23 cellular contexts compared by ENCODE assay signal in the genomic region with DNA sequence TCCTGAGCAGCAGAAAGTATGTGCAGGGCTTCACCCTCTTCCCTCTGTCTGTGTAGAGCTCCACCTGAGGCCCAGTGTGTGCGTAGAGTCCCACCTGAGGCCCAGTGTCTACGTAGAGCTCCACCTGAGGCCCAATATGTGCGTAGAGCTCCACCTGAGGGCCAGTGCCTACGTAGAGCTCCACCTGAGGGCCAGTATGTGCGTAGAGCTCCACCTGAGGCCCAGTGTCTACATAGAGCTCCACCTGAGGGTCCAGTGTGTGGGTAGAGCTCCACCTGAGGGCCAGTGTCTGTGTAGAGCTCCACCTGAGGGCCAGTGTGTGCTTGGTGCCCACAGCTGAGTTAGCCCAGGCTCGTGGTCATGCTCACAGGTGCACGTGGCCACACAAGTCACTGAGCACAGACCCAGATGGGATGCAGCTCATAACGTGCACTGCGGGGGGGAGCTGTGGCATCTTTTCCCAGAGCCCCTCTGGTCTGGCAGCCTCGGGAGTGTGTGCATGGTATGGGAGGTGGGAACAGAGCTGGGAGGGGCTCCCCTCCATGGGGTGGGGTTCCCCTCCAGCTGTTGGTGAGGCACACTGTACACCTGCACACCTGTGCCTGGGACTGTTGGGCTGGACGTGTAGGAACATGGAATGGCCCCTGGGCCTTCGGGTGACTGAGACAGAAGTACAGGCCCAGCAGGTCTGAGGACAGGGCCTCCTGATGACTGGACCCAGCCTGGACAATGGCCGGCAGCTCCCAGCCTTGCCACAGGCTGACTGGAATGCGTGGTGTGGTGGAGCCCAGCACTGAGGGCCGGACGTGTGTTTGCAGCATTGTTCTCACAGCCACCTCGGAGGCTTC. TPM values are rescaled to one million over a fixed set of nuclear protein-coding genes. Genes with fewer than 3 reads are reported as not detected.
DNase-seq lines count a peak whose midpoint lies in the region; ATAC-seq and TF ChIP-seq lines count a peak whose summit lies in the region.
"Had no signal": no experiment of that assay in that cellular context is flagged by ENCODE, and none has a peak within 500 bp of the region (broad histone marks: within the 10 kb centered on the region; RNA-seq: fewer than 3 reads in every experiment).

No MANE protein-coding gene starts in this region.

- no peak for TF ChIP-seq CTCF in heart right ventricle (IDR thresholded peaks at IDR 0.05)
- no peak for TF ChIP-seq CTCF in dorsolateral prefrontal cortex (IDR thresholded peaks at IDR 0.05 in 54 of 56, conservative IDR thresholded peaks at IDR 0.05 in 2 of 56; ENCODE audit: low read depth in 1 of 56, partially characterized antibody in 56 of 56)
- no peak for TF ChIP-seq CTCF in uterus (IDR thresholded peaks at IDR 0.05)
- TF ChIP-seq CTCF in MCF 10A (IDR thresholded peaks at IDR 0.05; ENCODE audit: unreplicated experiment), result no peak

- no peak overlapping the region for H2AK5ac ChIP-seq in mesendoderm (ENCODE audit: low read length)

- H3K4me1 Mint-ChIP-seq in MCF 10A (ENCODE audit: insufficient read depth, unreplicated experiment), result peaks cover 14% of the 10 kb centered on the region

- intact Hi-C loops in heart right ventricle (cut with DNase I), result loop anchor here in 1 of 10 donors (5.0 kb wide), 1 partner anchor 132 kb away; no protein-coding TSS in a partner anchor
- intact Hi-C loops in left ventricle myocardium superior (cut with micrococcal nuclease), result no loop called here
- intact Hi-C loops in dorsolateral prefrontal cortex (cut with DNase I), result no loop called here
- intact Hi-C loops in uterus (cut with DNase I; ENCODE audit: low total_unique reads), result no loop called here
- intact Hi-C loops in MCF 10A (cut with micrococcal nuclease), result no loop called here

- H3K4me1 ChIP-seq in heart right ventricle, result peaks cover 28 to 97% (median 71%) of the 10 kb centered on the region in 9 donors
- H3K4me1 ChIP-seq in mesendoderm (ENCODE audit: control insufficient read depth, low read depth, low read length), result peaks cover 2% of the 10 kb centered on the region
- peaks cover 0 to 9% of the 10 kb centered on the region in 2 donors for H3K4me1 ChIP-seq in uterus
- H3K4me1 ChIP-seq: breast epithelium had no signal

- H3K27me3 Mint-ChIP-seq in MCF 10A (ENCODE audit: insufficient read depth, unreplicated experiment), result no peaks in the 10 kb centered on the region
- H3K27me3 Mint-ChIP-seq: activated CD4-positive, alpha-beta T cell treated with anti-CD3 and anti-CD28 coated beads for 36 hours; CD8-positive, alpha-beta memory T cell; stimulated activated naive B cell treated with anti-CD40 and anti-IgM and Interleukin-4, amounts not matched to agents 10 μg/mL and 1 μg/mL and 100 μg/mL, for 72 hours had no signal

- H3K27ac ChIP-seq in heart right ventricle, result peak overlapping the region in 8 of 10 donors; percentile 54 to 87 (median 82)
- H3K27ac ChIP-seq in dorsolateral prefrontal cortex, result peak overlapping the region in 56 of 59 donors; percentile 50 to 94 (median 86)
- no peak overlapping the region for H3K27ac ChIP-seq in mesendoderm (ENCODE audit: low read depth, low read length)
- no peak overlapping the region for H3K27ac ChIP-seq in uterus
- H3K27ac ChIP-seq: breast epithelium, coronary artery, gastroesophageal sphincter, KMS-11, thoracic aorta had no signal

- no peak for ATAC-seq in heart right ventricle
- no peak for ATAC-seq in left ventricle myocardium superior
- no peak for ATAC-seq in HG03175 (IDR thresholded peaks at IDR 0.05; ENCODE audit: unreplicated experiment)
- ATAC-seq: activated CD4-positive, alpha-beta T cell treated with anti-CD3 and anti-CD28 coated beads for 36 hours; gastroesophageal sphincter; stimulated activated naive B cell treated with anti-CD40 and anti-IgM and Interleukin-4, amounts not matched to agents 10 μg/mL and 1 μg/mL and 100 μg/mL, for 72 hours had no signal

- 91 to 92% methylated on average over 17 of the region's 17 CpGs for WGBS in heart right ventricle, 2 donors
- WGBS in mesendoderm (ENCODE audit: extremely low coverage, insufficient coverage, low lambda C conversion rate), result no CpG with 5 or more reads among the region's 17 CpGs

- no peak overlapping the region for H3K4me3 ChIP-seq in heart right ventricle
- no peak overlapping the region for H3K4me3 ChIP-seq in dorsolateral prefrontal cortex
- no peak overlapping the region for H3K4me3 ChIP-seq in mesendoderm (ENCODE audit: low read length)
- no peak overlapping the region for H3K4me3 ChIP-seq in uterus
- H3K4me3 ChIP-seq: adrenal gland, breast epithelium, coronary artery, gastroesophageal sphincter, smooth muscle cell, thoracic aorta had no signal

- DNase-seq in heart right ventricle (no peak), left ventricle myocardium superior (no peak), dorsolateral prefrontal cortex (no peak), mesendoderm (peak; percentile 22), islet precursor cell (no peak), uterus (no peak), MCF 10A (ENCODE audit: unreplicated experiment) (no peak)
- DNase-seq: 8988T; activated CD4-positive, alpha-beta T cell treated with anti-CD3 and anti-CD28 coated beads for 36 hours; activated naive CD4-positive, alpha-beta T cell treated with Interleukin-2 at 50 U/mL for 16 hours; activated T-cell treated with anti-CD3 and anti-CD28 coated beads, Interleukin-2, amount 50 U/mL, for 48 hours; CD8-positive, alpha-beta memory T cell; NCI-H524; nucleus accumbens; stimulated activated naive B cell treated with anti-CD40 and anti-IgM and Interleukin-4, amounts not matched to agents 10 μg/mL and 1 μg/mL and 100 μg/mL, for 72 hours had no signal

- no peaks in the 10 kb centered on the region for H3K36me3 ChIP-seq in heart right ventricle
- H3K36me3 ChIP-seq in mesendoderm (ENCODE audit: control insufficient read depth, insufficient read depth, low read length), result no peaks in the 10 kb centered on the region
- no peaks in the 10 kb centered on the region for H3K36me3 ChIP-seq in uterus
- H3K36me3 ChIP-seq: adrenal gland, breast epithelium, gastroesophageal sphincter, thoracic aorta had no signal

- no TSS peak for BruUV-seq in MCF 10A (replicated peaks; lab: Mats Ljungman, UMichigan)

- no peak overlapping the region for H2BK15ac ChIP-seq in mesendoderm (replicated peaks; ENCODE audit: low read depth)

- no peak overlapping the region for H4K8ac ChIP-seq in mesendoderm (ENCODE audit: low read depth, low read length)

- H3K36me3 Mint-ChIP-seq in MCF 10A (ENCODE audit: insufficient read depth, unreplicated experiment), result no peaks in the 10 kb centered on the region

- CTCF ChIA-PET in MCF 10A (lab: Yijun Ruan, JAX), result interaction anchor here (0.6 to 1.3 kb wide), 4 partner anchors 14 to 349 kb away, joined by 3 to 6 read pairs (median 3); no protein-coding TSS in a partner anchor

- H3K4ac ChIP-seq in mesendoderm (ENCODE audit: low read depth, low read length), result no peak overlapping the region

- no peak overlapping the region for H3K9ac ChIP-seq in mesendoderm (ENCODE audit: low read length)
- H3K9ac ChIP-seq: KMS-11 had no signal

- no peak overlapping the region for H3K4me3 Mint-ChIP-seq in MCF 10A (ENCODE audit: unreplicated experiment)
- H3K4me3 Mint-ChIP-seq: activated CD4-positive, alpha-beta T cell treated with anti-CD3 and anti-CD28 coated beads for 36 hours; CD8-positive, alpha-beta memory T cell; stimulated activated naive B cell treated with anti-CD40 and anti-IgM and Interleukin-4, amounts not matched to agents 10 μg/mL and 1 μg/mL and 100 μg/mL, for 72 hours had no signal

- no peak overlapping the region for H3K27ac Mint-ChIP-seq in MCF 10A (ENCODE audit: low read depth, unreplicated experiment)
- H3K27ac Mint-ChIP-seq: activated CD4-positive, alpha-beta T cell treated with anti-CD3 and anti-CD28 coated beads for 36 hours; CD8-positive, alpha-beta memory T cell; stimulated activated naive B cell treated with anti-CD40 and anti-IgM and Interleukin-4, amounts not matched to agents 10 μg/mL and 1 μg/mL and 100 μg/mL, for 72 hours had no signal

- H3K79me2 ChIP-seq in mesendoderm (ENCODE audit: control insufficient read depth, insufficient read depth, low read length), result no peaks in the 10 kb centered on the region

- H3K23ac ChIP-seq in mesendoderm (ENCODE audit: low read length), result no peak overlapping the region

- H2BK120ac ChIP-seq in mesendoderm (ENCODE audit: low read depth, low read length), result no peak overlapping the region

- H3K18ac ChIP-seq in mesendoderm (ENCODE audit: low read length), result no peak overlapping the region

- no peaks in the 10 kb centered on the region for H3K9me3 Mint-ChIP-seq in MCF 10A (ENCODE audit: unreplicated experiment)
- H3K9me3 Mint-ChIP-seq: CD8-positive, alpha-beta memory T cell; stimulated activated naive B cell treated with anti-CD40 and anti-IgM and Interleukin-4, amounts not matched to agents 10 μg/mL and 1 μg/mL and 100 μg/mL, for 72 hours had no signal

- H3K56ac ChIP-seq in mesendoderm (ENCODE audit: low read length), result no peak overlapping the region

- H3K9me3 ChIP-seq in heart right ventricle (no peaks in the 10 kb centered on the region), uterus (no peaks in the 10 kb centered on the region)
- H3K9me3 ChIP-seq: adrenal gland, breast epithelium, gastroesophageal sphincter, thoracic aorta had no signal

- no peak overlapping the region for H3K4me2 ChIP-seq in mesendoderm (ENCODE audit: low read length)
- H3K4me2 ChIP-seq: KMS-11, smooth muscle cell had no signal

- TF ChIP-seq POLR2A in uterus (IDR thresholded peaks at IDR 0.05), result no peak

- POLR2A ChIA-PET in MCF 10A (lab: Yijun Ruan, JAX), result no interaction called here

- no peak overlapping the region for H4K5ac ChIP-seq in mesendoderm (ENCODE audit: low read length)

- no peaks in the 10 kb centered on the region for H3K27me3 ChIP-seq in heart right ventricle
- no peaks in the 10 kb centered on the region for H3K27me3 ChIP-seq in dorsolateral prefrontal cortex
- no peaks in the 10 kb centered on the region for H3K27me3 ChIP-seq in mesendoderm (ENCODE audit: insufficient read depth, low read length, poor library complexity)
- H3K27me3 ChIP-seq in uterus, result no peaks in the 10 kb centered on the region
- H3K27me3 ChIP-seq: adrenal gland, breast epithelium, gastroesophageal sphincter had no signal

- peaks cover 15% of the 10 kb centered on the region for H3K79me1 ChIP-seq in mesendoderm (ENCODE audit: low read length)

- H2BK5ac ChIP-seq in mesendoderm (ENCODE audit: low read length), result no peak overlapping the region

RNA-seq across cellular contexts. Expression of a gene that starts 20.1 kb away (rescaled TPM):
- 10 to 100 TPM; 41.8 to 78.9 (median 54.6) TPM for total RNA-seq in heart right ventricle
- polyA plus RNA-seq in heart right ventricle, result 100 to 1,000 TPM in 1 of 2 donors, 10 to 100 TPM in 1; 42.9 to 123 TPM
- 76.2 TPM for total RNA-seq in left ventricle myocardium superior
- 100 to 1,000 TPM; 131 to 394 (median 200) TPM for total RNA-seq in dorsolateral prefrontal cortex
- polyA plus RNA-seq in mesendoderm (2013, experiment 1 of 2), result 22.8 TPM
- polyA plus RNA-seq in mesendoderm (2013, experiment 2 of 2), result 23.4 TPM
- 100 to 1,000 TPM in 1 of 4 donors, 10 to 100 TPM in 3; 37.1 to 116 (median 52.2) TPM for total RNA-seq in uterus
- 49.7 and 57.7 TPM in 2 replicates for total RNA-seq in MCF 10A (2022)

RNA-seq across cellular contexts. Expression of a gene that starts 33.8 kb away (rescaled TPM):
- total RNA-seq in heart right ventricle (10 to 100 TPM; 12.7 to 18.9 (median 16.2) TPM), left ventricle myocardium superior (20.3 TPM), dorsolateral prefrontal cortex (100 to 1,000 TPM in 7 of 120 experiments, 10 to 100 TPM in 113; 55.3 to 109 (median 75.5) TPM), uterus (10 to 100 TPM in 3 of 4 donors, 1 to 10 TPM in 1; 9.7 to 77.7 (median 61.3) TPM), MCF 10A (2022) (30.7 and 34.3 TPM in 2 replicates)
- polyA plus RNA-seq in heart right ventricle, result 10 to 100 TPM; 12.9 to 30.8 TPM
- 7.2 TPM for polyA plus RNA-seq in mesendoderm (2013, experiment 1 of 2)
- 7.2 TPM for polyA plus RNA-seq in mesendoderm (2013, experiment 2 of 2)

Comparison
In these comparisons a context has a peak if more than half of its experiments do, and no peak if none do; other contexts are left out.
1. H3K27ac ChIP-seq: peak in heart right ventricle (8 of 10) and dorsolateral prefrontal cortex (56 of 59); none in mesendoderm (single experiment) and uterus (0 of 2).